Comparison of ENCODE assay signal across 1 cellular context in the genomic region with DNA sequence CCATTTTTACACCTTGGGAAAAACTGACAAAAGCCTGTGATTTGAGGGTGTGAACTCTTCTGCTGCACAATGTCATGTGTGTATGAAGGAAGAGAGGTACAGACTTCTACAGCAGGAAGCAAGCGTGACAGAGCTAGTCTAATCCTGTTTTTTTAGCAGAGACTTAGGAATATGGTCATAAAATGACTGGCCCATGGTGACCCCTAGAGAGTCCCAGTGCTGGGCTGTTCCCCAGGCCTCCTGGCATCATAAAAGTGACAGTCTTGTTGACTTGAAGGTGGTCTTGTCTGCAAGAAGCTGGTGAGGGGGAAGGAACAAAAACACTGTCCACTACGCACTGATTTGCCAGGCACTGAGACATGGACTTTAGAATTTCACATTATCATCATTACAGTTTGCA.
TF ChIP-seq lines count a peak whose summit lies in the region.

No MANE protein-coding gene starts in this region.

TF ChIP-seq in SK-N-SH treated with all-trans-retinoic acid at 6 μM for 48 hours, 23 proteins besides CTCF, POLR2A, EP300 and RAD21 (continued from another document):
- no peak for TF ChIP-seq CSDC2 (CRISPR knock-in tag; IDR thresholded peaks at IDR 0.05)
- TF ChIP-seq PPARA (CRISPR knock-in tag; IDR thresholded peaks at IDR 0.05; ENCODE audit: borderline replicate concordance), result no peak
